In the genomic region with DNA sequence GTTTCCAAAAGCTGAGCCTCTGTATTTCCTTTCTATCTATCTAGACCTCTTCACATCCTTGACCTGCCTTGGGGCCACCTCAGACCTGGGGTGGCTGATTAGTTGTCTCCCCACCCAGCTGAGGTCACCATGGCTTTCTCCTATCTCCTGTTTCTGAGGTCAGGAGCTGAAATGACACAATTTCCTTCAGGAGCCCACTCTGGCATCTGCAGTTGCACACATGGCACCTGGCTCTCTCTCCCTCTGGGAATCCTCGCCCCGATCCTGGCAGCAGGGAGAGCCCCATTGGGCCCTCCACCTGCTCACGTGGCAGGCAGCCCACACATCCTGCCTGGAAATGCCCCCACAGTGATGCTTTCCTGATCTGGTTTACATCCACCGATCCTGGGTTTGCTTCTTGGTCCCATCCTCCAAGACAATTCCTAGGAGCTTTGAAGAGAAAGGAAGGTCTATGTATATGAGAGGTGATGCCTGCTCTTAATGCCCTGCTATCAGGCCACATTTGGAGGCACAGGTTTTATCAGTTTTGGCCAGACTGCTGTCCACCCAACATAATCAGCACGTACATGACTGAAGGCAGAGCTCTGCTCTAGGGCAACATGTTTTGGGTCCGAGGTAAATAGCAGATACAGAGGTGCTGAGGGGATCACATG, we compare ENCODE assay signal across 27 cellular contexts. TPM values are rescaled to one million over a fixed set of nuclear protein-coding genes. Genes with fewer than 3 reads are reported as not detected.
DNase-seq lines count a peak whose midpoint lies in the region; ATAC-seq and TF ChIP-seq lines count a peak whose summit lies in the region.
"Had no signal": no experiment of that assay in that cellular context is flagged by ENCODE, and none has a peak within 500 bp of the region (broad histone marks: within the 10 kb centered on the region; RNA-seq: fewer than 3 reads in every experiment).

No MANE protein-coding gene starts in this region.

- DNase-seq in activated naive CD4-positive, alpha-beta T cell treated with anti-CD3 and anti-CD28 coated beads, Interleukin-2, amount 50 U/mL, for 72 hours (ENCODE audit: low spot score in 2 of 2): no peak
- peak; percentile 50 for DNase-seq in NCI-H69 (lab: John Stamatoyannopoulos, UW)
- DNase-seq in effector memory CD8-positive, alpha-beta T cell: no peak
- peak; percentile 72 for DNase-seq in spleen
- DNase-seq in SHP77 treated with DMSO at 0.1 percent for 48 hours (lab: John Stamatoyannopoulos, UW): no peak
- no peak for DNase-seq in T-helper 1 cell
- DNase-seq: activated CD8-positive, alpha-beta memory T cell treated with anti-CD3 and anti-CD28 coated beads, Interleukin-2, amount 50 U/mL, for 48 hours; activated effector memory CD4-positive, alpha-beta T cell treated with anti-CD3 and anti-CD28 coated beads, Interleukin-2, amount 50 U/mL, for 16 hours; adrenal gland; brain microvascular endothelial cell; cortex of kidney; KG1; kidney glomerular epithelial cell; mammary epithelial cell; MV-4-11; NCI-H226; ovary; PC-9; stimulated activated CD4-positive, alpha-beta T cell treated with anti-CD3 and anti-CD28 coated beads, Interleukin-4, amount 100 ng/mL, for 4 hours; WERI-Rb-1 had no signal

- no peaks in the 10 kb centered on the region for H3K36me3 Mint-ChIP-seq in activated naive CD4-positive, alpha-beta T cell treated with anti-CD3 and anti-CD28 coated beads, Interleukin-2, amount 50 U/mL, for 24 hours
- H3K36me3 Mint-ChIP-seq in activated naive CD4-positive, alpha-beta T cell treated with anti-CD3 and anti-CD28 coated beads, Interleukin-2, amount 50 U/mL, for 72 hours: no peaks in the 10 kb centered on the region
- H3K36me3 Mint-ChIP-seq in effector memory CD8-positive, alpha-beta T cell (ENCODE audit: insufficient read depth): peaks cover 5% of the 10 kb centered on the region
- H3K36me3 Mint-ChIP-seq: type B pancreatic cell had no signal

- H3K27me3 Mint-ChIP-seq in activated naive CD4-positive, alpha-beta T cell treated with anti-CD3 and anti-CD28 coated beads, Interleukin-2, amount 50 U/mL, for 24 hours: no peaks in the 10 kb centered on the region
- peaks cover 0 to 6% of the 10 kb centered on the region in 2 donors for H3K27me3 Mint-ChIP-seq in effector memory CD8-positive, alpha-beta T cell
- H3K27me3 Mint-ChIP-seq: type B pancreatic cell had no signal

- H3K4me3 Mint-ChIP-seq in activated naive CD4-positive, alpha-beta T cell treated with anti-CD3 and anti-CD28 coated beads, Interleukin-2, amount 50 U/mL, for 24 hours: no peak overlapping the region
- no peak overlapping the region for H3K4me3 Mint-ChIP-seq in effector memory CD8-positive, alpha-beta T cell
- H3K4me3 Mint-ChIP-seq: T-helper 1 cell treated with Interleukin-12 subunit alpha and Interleukin-12 subunit beta and Interleukin-4 antibody, amounts not matched to agents 30 μg/mL and 1 μg/mL, for 36 hours; type B pancreatic cell had no signal

- no peaks in the 10 kb centered on the region for H3K9me3 Mint-ChIP-seq in activated naive CD4-positive, alpha-beta T cell treated with anti-CD3 and anti-CD28 coated beads, Interleukin-2, amount 50 U/mL, for 24 hours
- no peaks in the 10 kb centered on the region for H3K9me3 Mint-ChIP-seq in activated naive CD4-positive, alpha-beta T cell treated with anti-CD3 and anti-CD28 coated beads, Interleukin-2, amount 50 U/mL, for 72 hours
- no peaks in the 10 kb centered on the region for H3K9me3 Mint-ChIP-seq in effector memory CD8-positive, alpha-beta T cell
- H3K9me3 Mint-ChIP-seq: T-helper 1 cell treated with Interleukin-12 subunit alpha and Interleukin-12 subunit beta and Interleukin-4 antibody, amounts not matched to agents 30 μg/mL and 1 μg/mL, for 36 hours; type B pancreatic cell had no signal

- no peak overlapping the region for H3K4me3 ChIP-seq in spleen
- H3K4me3 ChIP-seq: A549, adrenal gland, HAP-1, ovary, PC-9, right atrium auricular region had no signal

- peaks cover 33% of the 10 kb centered on the region for H3K4me1 Mint-ChIP-seq in activated naive CD4-positive, alpha-beta T cell treated with anti-CD3 and anti-CD28 coated beads, Interleukin-2, amount 50 U/mL, for 24 hours
- H3K4me1 Mint-ChIP-seq in effector memory CD8-positive, alpha-beta T cell (ENCODE audit: low read depth in 2 of 2): peaks cover 9 to 19% of the 10 kb centered on the region in 2 donors

- peaks cover 8 to 55% (median 19%) of the 10 kb centered on the region in 6 donors for H3K4me1 ChIP-seq in spleen
- H3K4me1 ChIP-seq: A549, HAP-1 had no signal

- no peak for ATAC-seq in activated naive CD4-positive, alpha-beta T cell treated with anti-CD3 and anti-CD28 coated beads, Interleukin-2, amount 50 U/mL, for 72 hours
- no peak for ATAC-seq in effector memory CD8-positive, alpha-beta T cell (replicated peaks)
- no peak for ATAC-seq in HG03565 (IDR thresholded peaks at IDR 0.05; ENCODE audit: unreplicated experiment)
- ATAC-seq: A549 had no signal

- 70 to 82% (median 80%) methylated on average over 5 to 6 of the region's 6 CpGs for WGBS in spleen, 5 donors

- no peak for TF ChIP-seq CTCF in spleen (IDR thresholded peaks at IDR 0.05 in 8 of 11, conservative IDR thresholded peaks at IDR 0.05 in 3 of 11)

- no peak overlapping the region for H3K27ac ChIP-seq in spleen
- H3K27ac ChIP-seq: A549, adrenal gland, brain microvascular endothelial cell, ovary, PC-9, right atrium auricular region, WERI-Rb-1 had no signal

- H3K27ac Mint-ChIP-seq in activated naive CD4-positive, alpha-beta T cell treated with anti-CD3 and anti-CD28 coated beads, Interleukin-2, amount 50 U/mL, for 24 hours: peak overlapping the region; percentile 43
- H3K27ac Mint-ChIP-seq in activated naive CD4-positive, alpha-beta T cell treated with anti-CD3 and anti-CD28 coated beads, Interleukin-2, amount 50 U/mL, for 72 hours: peak overlapping the region in 1 of 2 donors; percentile 49
- peak overlapping the region; percentile 46 to 75 for H3K27ac Mint-ChIP-seq in effector memory CD8-positive, alpha-beta T cell
- H3K27ac Mint-ChIP-seq: T-helper 1 cell treated with Interleukin-12 subunit alpha and Interleukin-12 subunit beta and Interleukin-4 antibody, amounts not matched to agents 30 μg/mL and 1 μg/mL, for 36 hours; type B pancreatic cell had no signal

- no peaks in the 10 kb centered on the region for H3K36me3 ChIP-seq in spleen
- H3K36me3 ChIP-seq: adrenal gland, brain microvascular endothelial cell, HAP-1, ovary, right atrium auricular region, WERI-Rb-1 had no signal

- no peak for TF ChIP-seq POLR2A in spleen (IDR thresholded peaks at IDR 0.05)

- H3K27me3 ChIP-seq in spleen (replicated peaks in 1 of 7): no peaks in the 10 kb centered on the region
- H3K27me3 ChIP-seq: adrenal gland, brain microvascular endothelial cell, ovary, right atrium auricular region had no signal

- intact Hi-C loops in spleen (cut with DNase I; ENCODE audit: low total_unique reads): no loop called here

- no peaks in the 10 kb centered on the region for H3K9me3 ChIP-seq in spleen
- H3K9me3 ChIP-seq: A549, adrenal gland, HAP-1, ovary, right atrium auricular region had no signal

RNA-seq across cellular contexts. Expression of a gene that starts 53.7 kb away (rescaled TPM):
- 10 to 100 TPM in 1 of 2 donors, 1 to 10 TPM in 1; 4.8 to 10.5 TPM for total RNA-seq in activated naive CD4-positive, alpha-beta T cell treated with anti-CD3 and anti-CD28 coated beads, Interleukin-2, amount 50 U/mL, for 72 hours
- total RNA-seq in spleen: 10 to 100 TPM in 6 of 7 donors, 1 to 10 TPM in 1; 8.7 to 14.8 (median 12.7) TPM
- 1 to 10 TPM; 2.3 to 4.9 (median 2.6) TPM for polyA plus RNA-seq in spleen

Comparison
In these comparisons a context has a peak if more than half of its experiments do, and no peak if none do; other contexts are left out.
1. DNase-seq: peak in NCI-H69 (single experiment) and spleen (single experiment); none in activated naive CD4-positive, alpha-beta T cell treated with anti-CD3 and anti-CD28 coated beads, Interleukin-2, amount 50 U/mL, for 72 hours (0 of 2), effector memory CD8-positive, alpha-beta T cell (0 of 3), SHP77 treated with DMSO at 0.1 percent for 48 hours (single experiment) and T-helper 1 cell (0 of 5).